In genomic region chr16:12613131-12613991, GRCh38 we compare ENCODE assay signal across 1 cellular context.
TF ChIP-seq lines count a peak whose summit lies in the region.

No MANE protein-coding gene starts in this region.

TF ChIP-seq in SK-N-SH, 30 proteins besides CTCF, POLR2A, EP300 and RAD21 (continued from another document):
- no peak for TF ChIP-seq REST (IDR thresholded peaks at IDR 0.05; ENCODE audit: low read depth, low read length)
- no peak for TF ChIP-seq SIN3A (IDR thresholded peaks at IDR 0.05; ENCODE audit: borderline replicate concordance, low read depth, low read length)
- TF ChIP-seq TCF12 (IDR thresholded peaks at IDR 0.05) = peak; percentile 82
- TF ChIP-seq RXRA (IDR thresholded peaks at IDR 0.05; ENCODE audit: borderline replicate concordance, low read depth) = peak; percentile 56; the same call in 1 of the 2 replicates
- TF ChIP-seq RFX5 (IDR thresholded peaks at IDR 0.05; ENCODE audit: low read length) = no peak
- TF ChIP-seq RCOR1 (IDR thresholded peaks at IDR 0.05; ENCODE audit: low read length) = no peak
- no peak for TF ChIP-seq USF1 (IDR thresholded peaks at IDR 0.05; ENCODE audit: borderline replicate concordance, low read depth)
- no peak for TF ChIP-seq SMC3 (IDR thresholded peaks at IDR 0.05; ENCODE audit: low read depth, low read length)
- peak; percentile 57; the same call in 1 of the 2 replicates for TF ChIP-seq JUND (IDR thresholded peaks at IDR 0.05)
- TF ChIP-seq ZBTB33 (IDR thresholded peaks at IDR 0.05; ENCODE audit: borderline replicate concordance, low read depth) = no peak; the same call in 1 of the 2 replicates
- TF ChIP-seq YY1 (IDR thresholded peaks at IDR 0.05; ENCODE audit: low read depth) = no peak
- no peak for TF ChIP-seq TAF1 (IDR thresholded peaks at IDR 0.05; ENCODE audit: borderline replicate concordance, low read depth, low read length)
- no peak for TF ChIP-seq CHD2 (IDR thresholded peaks at IDR 0.05; ENCODE audit: low read length, partially characterized antibody)
- peak; percentile 33; the same call in 1 of the 2 replicates for TF ChIP-seq PBX3 (IDR thresholded peaks at IDR 0.05)
- TF ChIP-seq MXI1 (IDR thresholded peaks at IDR 0.05; ENCODE audit: low read depth, low read length) = no peak
- TF ChIP-seq POLR2AphosphoS5 (IDR thresholded peaks at IDR 0.05; ENCODE audit: low read depth, low read length) = no peak
- TF ChIP-seq NFIC (IDR thresholded peaks at IDR 0.05; ENCODE audit: borderline replicate concordance) = peak; percentile 27; the same call in 1 of the 2 replicates
- peak; percentile 72 for TF ChIP-seq FOSL2 (IDR thresholded peaks at IDR 0.05; ENCODE audit: borderline replicate concordance, low read depth)
- TF ChIP-seq TEAD4 (IDR thresholded peaks at IDR 0.05; ENCODE audit: borderline replicate concordance, insufficient read depth) = no peak
- peak; percentile 54; the same call in 1 of the 2 replicates for TF ChIP-seq FOXM1 (IDR thresholded peaks at IDR 0.05; ENCODE audit: low read depth)
- no peak for TF ChIP-seq IRF3 (IDR thresholded peaks at IDR 0.05; ENCODE audit: low read depth, low read length)
- TF ChIP-seq MAX (IDR thresholded peaks at IDR 0.05; ENCODE audit: low read depth) = no peak
- no peak for TF ChIP-seq ELF1 (IDR thresholded peaks at IDR 0.05)
- no peak for TF ChIP-seq GABPA (IDR thresholded peaks at IDR 0.05; ENCODE audit: low read depth)
- no peak for TF ChIP-seq MEF2A (IDR thresholded peaks at IDR 0.05; ENCODE audit: borderline replicate concordance, low read depth)
- no peak for TF ChIP-seq FOXJ3 (CRISPR knock-in tag; IDR thresholded peaks at IDR 0.05)
- no peak for TF ChIP-seq NRF1 (IDR thresholded peaks at IDR 0.05; ENCODE audit: low read depth, low read length)
- no peak for TF ChIP-seq GATA2 (CRISPR knock-in tag; IDR thresholded peaks at IDR 0.05)
- TF ChIP-seq USF2 (IDR thresholded peaks at IDR 0.05; ENCODE audit: borderline replicate concordance, low read depth, low read length) = no peak
